ENCODE assay signal across 8 cellular contexts in genomic region chr19:52601974-52602366, GRCh38. TPM values are rescaled to one million over a fixed set of nuclear protein-coding genes. Genes with fewer than 3 reads are reported as not detected.
DNase-seq lines count a peak whose midpoint lies in the region; ATAC-seq, FAIRE-seq and TF ChIP-seq lines count a peak whose summit lies in the region.
"Not testable (repeated sequence)": the region's sequence is repeated elsewhere in the genome, so short reads cannot be mapped to it uniquely, and the experiment has no call there.

No MANE protein-coding gene starts in this region.

- CTCF ChIA-PET in CD4-positive, alpha-beta T cell (lab: Charles Lee): interaction anchor here (1.2 kb wide), 1 partner anchor 75 kb away, joined by 3 read pairs; the partner anchor contains the start of gene ZNF808
- CTCF ChIA-PET in IMR-90 (lab: Yijun Ruan, JAX); activated naive CD4-positive, alpha-beta T cell treated with anti-CD3 and anti-CD28 coated beads for 36 hours (lab: Charles Lee): not testable (repeated sequence)
- CTCF ChIA-PET in endothelial cell of umbilical vein (lab: Charles Lee): interaction anchor here (0.6 to 1.8 kb wide), 2 partner anchors 12 to 26 kb away, joined by 4 read pairs; no protein-coding TSS in a partner anchor

- peak overlapping the region; percentile 86 for H3K27ac Mint-ChIP-seq in CD4-positive, alpha-beta T cell
- peak overlapping the region; percentile 39 for H3K27ac Mint-ChIP-seq in activated naive CD4-positive, alpha-beta T cell treated with anti-CD3 and anti-CD28 coated beads for 36 hours
- peak overlapping the region; percentile 78 to 92 (median 87) for H3K27ac Mint-ChIP-seq in immature natural killer cell

- not testable (repeated sequence) for H3K56ac ChIP-seq in IMR-90 (ENCODE audit: extremely low read depth, insufficient read depth, low read length)

- H3K9me1 ChIP-seq in IMR-90 (ENCODE audit: insufficient read depth, low read length); endothelial cell of umbilical vein (replicated peaks; ENCODE audit: control insufficient read depth, extremely low read depth, insufficient read depth, low read length): not testable (repeated sequence)

- FAIRE-seq in endothelial cell of umbilical vein (lab: Jason Lieb, UNC): peak; percentile 18

- H4K91ac ChIP-seq in IMR-90 (ENCODE audit: insufficient read depth, low read depth, low read length): not testable (repeated sequence)

- not testable (repeated sequence) for TF ChIP-seq RAD21 in IMR-90 (IDR thresholded peaks at IDR 0.05; ENCODE audit: low read length); neural cell (conservative IDR thresholded peaks at IDR 0.05)

- in situ Hi-C loops in IMR-90 (cut with MboI; ENCODE audit: low sequenced_read_pairs): not testable (repeated sequence)

- dilution Hi-C loops in IMR-90 (cut with HindIII; ENCODE audit: low sequenced_read_pairs, unreplicated experiment); endothelial cell of umbilical vein (cut with MboI; ENCODE audit: extremely low pct_ligation_motif_present, low sequenced_read_pairs): not testable (repeated sequence)

- H4K8ac ChIP-seq in IMR-90 (ENCODE audit: low read depth in 2 of 2, low read length in 2 of 2): peak overlapping the region in 1 of 2 experiments; percentile 5; a peak in 1 of 4 replicates

- H3K9me3 Mint-ChIP-seq in CD4-positive, alpha-beta T cell; immature natural killer cell: not testable (repeated sequence)
- peaks cover 33% of the 10 kb centered on the region for H3K9me3 Mint-ChIP-seq in activated naive CD4-positive, alpha-beta T cell treated with anti-CD3 and anti-CD28 coated beads for 36 hours

- not testable (repeated sequence) for H2BK120ac ChIP-seq in IMR-90 (ENCODE audit: low read depth, low read length)

- H3K27me3 Mint-ChIP-seq in CD4-positive, alpha-beta T cell; activated naive CD4-positive, alpha-beta T cell treated with anti-CD3 and anti-CD28 coated beads for 36 hours (ENCODE audit: low read depth); immature natural killer cell (ENCODE audit: low read depth in 3 of 3): not testable (repeated sequence)

- H3K36me3 ChIP-seq in IMR-90 (ENCODE audit: control insufficient read depth, insufficient read depth, low read length); endothelial cell of umbilical vein (ENCODE audit: control insufficient read depth in 2 of 2, extremely low read depth in 1 of 2, insufficient read depth in 2 of 2, low read length in 2 of 2); neural cell (ENCODE audit: insufficient read depth, low read length): not testable (repeated sequence)

- not testable (repeated sequence) for H2BK5ac ChIP-seq in IMR-90 (ENCODE audit: low read depth, low read length, poor library complexity, severe bottlenecking)

- POLR2A ChIA-PET in CD4-positive, alpha-beta T cell (lab: Charles Lee): interaction anchor here (1.1 kb wide), 1 partner anchor 133 kb away, joined by 3 read pairs; the partner anchor contains the start of gene ZNF611
- POLR2A ChIA-PET in IMR-90 (lab: Charles Lee; ENCODE audit: unreplicated experiment); endothelial cell of umbilical vein (lab: Charles Lee): not testable (repeated sequence)

- not testable (repeated sequence) for H3K27ac ChIP-seq in CD4-positive, alpha-beta T cell (ENCODE audit: low read depth, low read length); IMR-90 (ENCODE audit: insufficient read depth, low read length); endothelial cell of umbilical vein (ENCODE audit: insufficient read depth, low read depth, low read length); neural cell (ENCODE audit: low read length)
- H3K27ac ChIP-seq in substantia nigra (ENCODE audit: low read depth, low read length, poor library complexity, severe bottlenecking): peak overlapping the region; percentile 2

- H3K4me3 Mint-ChIP-seq in CD4-positive, alpha-beta T cell: peak overlapping the region; percentile 89
- peak overlapping the region; percentile 79 for H3K4me3 Mint-ChIP-seq in activated naive CD4-positive, alpha-beta T cell treated with anti-CD3 and anti-CD28 coated beads for 36 hours
- peak overlapping the region; percentile 86 to 96 (median 95) for H3K4me3 Mint-ChIP-seq in immature natural killer cell

- no CpG with 5 or more reads among the region's 3 CpGs for WGBS in IMR-90 (ENCODE audit: extremely low coverage in 2 of 2, insufficient read length in 1 of 2), 2 experiments

- not testable (repeated sequence) for H3K9me2 ChIP-seq in neural cell (ENCODE audit: insufficient read depth, low read length)

- peaks cover 48% of the 10 kb centered on the region for H3K4me1 Mint-ChIP-seq in CD4-positive, alpha-beta T cell (ENCODE audit: low read depth)
- peaks cover 19% of the 10 kb centered on the region for H3K4me1 Mint-ChIP-seq in activated naive CD4-positive, alpha-beta T cell treated with anti-CD3 and anti-CD28 coated beads for 36 hours (ENCODE audit: low read depth)
- H3K4me1 Mint-ChIP-seq in immature natural killer cell: peaks cover 41 to 53% of the 10 kb centered on the region in 2 donors

- DNase-seq in CD4-positive, alpha-beta T cell; activated naive CD4-positive, alpha-beta T cell treated with anti-CD3 and anti-CD28 coated beads for 36 hours; immature natural killer cell: not testable (repeated sequence)
- peak; percentile 7 for DNase-seq in IMR-90
- peak; percentile 8 for DNase-seq in RPMI7951 (ENCODE audit: low read depth)
- peak; percentile 3 for DNase-seq in endothelial cell of umbilical vein (ENCODE audit: low read depth, low spot score)
- peak in 6 of 49 donors; percentile 0 to 14 (median 2) for DNase-seq in substantia nigra (lab: John Stamatoyannopoulos, UW)

- peaks cover 58% of the 10 kb centered on the region for H3K36me3 Mint-ChIP-seq in CD4-positive, alpha-beta T cell (ENCODE audit: low read depth)
- H3K36me3 Mint-ChIP-seq in activated naive CD4-positive, alpha-beta T cell treated with anti-CD3 and anti-CD28 coated beads for 36 hours (ENCODE audit: low read depth): peaks cover 43% of the 10 kb centered on the region
- H3K36me3 Mint-ChIP-seq in immature natural killer cell: peaks cover 17 to 21% (median 20%) of the 10 kb centered on the region in 3 donors

- H3K23ac ChIP-seq in IMR-90 (ENCODE audit: low read depth, low read length): peak overlapping the region; percentile 31

- TF ChIP-seq EP300 in neural cell (conservative IDR thresholded peaks at IDR 0.05; ENCODE audit: poor library complexity, severe bottlenecking): not testable (repeated sequence)

- not testable (repeated sequence) for H3K4me1 ChIP-seq in IMR-90 (ENCODE audit: control insufficient read depth, insufficient read depth, low read length); endothelial cell of umbilical vein (ENCODE audit: control insufficient read depth, extremely low read depth, insufficient read depth, low read length)

- H3K14ac ChIP-seq in IMR-90 (replicated peaks; ENCODE audit: low read depth, low read length): not testable (repeated sequence)

- intact Hi-C loops in CD4-positive, alpha-beta T cell (cut with DNase I, micrococcal nuclease): loop anchor here (1.0 to 2.0 kb wide), 7 partner anchors 31 to 133 kb away; partner anchors contain the start of genes ZNF701 (in 2 of the 2), ZNF611 (in 1 of the 2), ZNF808 (in 1 of the 2) and ZNF83 (in 1 of the 2)
- intact Hi-C loops in IMR-90 (cut with micrococcal nuclease): not testable (repeated sequence)
- intact Hi-C loops in activated naive CD4-positive, alpha-beta T cell treated with anti-CD3 and anti-CD28 coated beads for 36 hours (cut with micrococcal nuclease): loop anchor here (5.0 to 10.0 kb wide), 3 partner anchors 35 to 133 kb away; partner anchors contain the start of genes ZNF611, ZNF808 and ZNF83
- intact Hi-C loops in endothelial cell of umbilical vein (cut with micrococcal nuclease): loop anchor here (5.0 kb wide), 1 partner anchor 90 kb away; no protein-coding TSS in a partner anchor

- TF ChIP-seq CTCF in CD4-positive, alpha-beta T cell (IDR thresholded peaks at IDR 0.05); endothelial cell of umbilical vein (IDR thresholded peaks at IDR 0.05; ENCODE audit: extremely low read depth in 1 of 2, insufficient read depth in 1 of 2, low read depth in 1 of 2, low read length in 2 of 2): not testable (repeated sequence)
- TF ChIP-seq CTCF in IMR-90 (conservative IDR thresholded peaks at IDR 0.05; ENCODE audit: low read depth, low read length) (0 out of 2 replicates have a peak, but pooled peaks have one; percentile 23), neural cell (IDR thresholded peaks at IDR 0.05; ENCODE audit: poor library complexity, severe bottlenecking) (peak; percentile 20)

- peaks cover 20% of the 10 kb centered on the region for H3K9me3 ChIP-seq in CD4-positive, alpha-beta T cell (ENCODE audit: control insufficient read depth, low read length)
- H3K9me3 ChIP-seq in IMR-90 (ENCODE audit: control insufficient read depth, insufficient read depth, low read length); endothelial cell of umbilical vein (replicated peaks; ENCODE audit: control insufficient read depth, insufficient read depth, low read length); neural cell (ENCODE audit: low read length): not testable (repeated sequence)

- H3K9ac ChIP-seq in IMR-90 (ENCODE audit: low read depth, low read length): peak overlapping the region; percentile 90
- not testable (repeated sequence) for H3K9ac ChIP-seq in endothelial cell of umbilical vein (replicated peaks; ENCODE audit: extremely low read depth, insufficient read depth, low read length); neural cell (ENCODE audit: low read length)

- not testable (repeated sequence) for ATAC-seq in CD4-positive, alpha-beta T cell (ENCODE audit: poor library complexity); IMR-90 (ENCODE audit: low read depth)

- H2AK5ac ChIP-seq in IMR-90 (ENCODE audit: low read depth, low read length): not testable (repeated sequence)

- not testable (repeated sequence) for H3K79me2 ChIP-seq in endothelial cell of umbilical vein (ENCODE audit: control insufficient read depth, insufficient read depth, low read length); neural cell (replicated peaks; ENCODE audit: insufficient read depth, low read length)

- H3K4me3 ChIP-seq in IMR-90 (ENCODE audit: insufficient read depth, low read depth, low read length) (peak overlapping the region; percentile 94), neural cell (ENCODE audit: low read length) (peak overlapping the region; percentile 76)
- H3K4me3 ChIP-seq in endothelial cell of umbilical vein (replicated peaks in 1 of 3; ENCODE audit: insufficient read depth in 1 of 3, low read depth in 1 of 3, low read length in 3 of 3): not testable (repeated sequence)

- not testable (repeated sequence) for TF ChIP-seq POLR2A in IMR-90 (IDR thresholded peaks at IDR 0.05; ENCODE audit: low read depth, low read length); endothelial cell of umbilical vein (IDR thresholded peaks at IDR 0.05; ENCODE audit: low read depth, low read length)

- peak overlapping the region; percentile 50; the same call in 1 of the 2 replicates for H3K4ac ChIP-seq in IMR-90 (ENCODE audit: low read depth, low read length)

- not testable (repeated sequence) for H2BK15ac ChIP-seq in IMR-90 (ENCODE audit: low read depth, low read length)

- peak overlapping the region; percentile 93 for H2AFZ ChIP-seq in IMR-90 (replicated peaks; ENCODE audit: low read length, poor library complexity)
- peak overlapping the region; percentile 98 for H2AFZ ChIP-seq in endothelial cell of umbilical vein (ENCODE audit: low read depth, low read length)
- H2AFZ ChIP-seq in neural cell (ENCODE audit: low read depth, low read length): not testable (repeated sequence)

- not testable (repeated sequence) for BruUV-seq in IMR-90 (replicated peaks; lab: Mats Ljungman, UMichigan); endothelial cell of umbilical vein (replicated peaks; lab: Mats Ljungman, UMichigan)

- H3K4me2 ChIP-seq in IMR-90 (ENCODE audit: low read depth, low read length) (peak overlapping the region; percentile 92), endothelial cell of umbilical vein (ENCODE audit: insufficient read depth, low read length) (peak overlapping the region; percentile 98), neural cell (ENCODE audit: low read length) (peak overlapping the region; percentile 94)

- not testable (repeated sequence) for H3K27me3 ChIP-seq in CD4-positive, alpha-beta T cell (ENCODE audit: control insufficient read depth, insufficient read depth, low read length); IMR-90 (ENCODE audit: control insufficient read depth, insufficient read depth, low read length); endothelial cell of umbilical vein (ENCODE audit: control insufficient read depth in 2 of 2, insufficient read depth in 2 of 2, low read length in 2 of 2); neural cell (ENCODE audit: insufficient read depth, low read depth, low read length)

- H4K20me1 ChIP-seq in IMR-90 (ENCODE audit: insufficient read depth, low read length); endothelial cell of umbilical vein (replicated peaks; ENCODE audit: control insufficient read depth, extremely low read depth, insufficient read depth, low read length); neural cell (ENCODE audit: insufficient read depth): not testable (repeated sequence)

- not testable (repeated sequence) for H2AK9ac ChIP-seq in IMR-90 (replicated peaks; ENCODE audit: low read depth, low read length, poor library complexity)

- peaks cover 12 to 18% of the 10 kb centered on the region in 2 experiments for H3K79me1 ChIP-seq in IMR-90 (ENCODE audit: low read depth in 1 of 2, low read length in 2 of 2)

- not testable (repeated sequence) for H3F3A ChIP-seq in neural cell (ENCODE audit: insufficient read depth, low read length, poor library complexity, severe bottlenecking)

- H2BK20ac ChIP-seq in IMR-90 (ENCODE audit: low read depth, low read length): not testable (repeated sequence)

- H4K5ac ChIP-seq in IMR-90 (ENCODE audit: low read depth, low read length): not testable (repeated sequence)

- not testable (repeated sequence) for H3K18ac ChIP-seq in IMR-90 (ENCODE audit: low read depth, low read length)

RNA-seq across cellular contexts. Expression of gene ZNF701, which starts 31.9 kb away (rescaled TPM):
- total RNA-seq in CD4-positive, alpha-beta T cell: 1 to 10 TPM; 7.9 to 8.2 TPM
- total RNA-seq in IMR-90 (2012; rRNA removed) (12.2 and 12.5 TPM in 2 replicates), endothelial cell of umbilical vein (12.1 and 12.3 TPM in 2 replicates)
- polyA plus RNA-seq in IMR-90 (2012; rRNA removed) (3.1 and 3.8 TPM in 2 replicates), endothelial cell of umbilical vein (4.4 and 4.7 TPM in 2 replicates), immature natural killer cell (10 to 100 TPM in 2 of 3 donors, 1 to 10 TPM in 1; 2.7 to 25.1 (median 13.3) TPM), neural cell (8.0 and 8.1 TPM in 2 replicates)
- 1.1 and 1.5 TPM in 2 replicates for polyA plus RNA-seq in IMR-90 (2012; cell fraction: cytosol; rRNA removed)
- polyA plus RNA-seq in IMR-90 (2012; cell fraction: nucleus; rRNA removed; ENCODE audit: low replicate concordance): 3.0 and 9.6 TPM in 2 replicates
- 9.4 TPM in 2 replicates for total RNA-seq in RPMI7951 (2014; rRNA removed; shearing (Covaris generic))
- 10 to 100 TPM; 13.8 to 15.0 TPM for total RNA-seq in activated naive CD4-positive, alpha-beta T cell treated with anti-CD3 and anti-CD28 coated beads for 36 hours
- 3.4 and 4.7 TPM in 2 replicates for polyA plus RNA-seq in endothelial cell of umbilical vein (2011; cell fraction: cytosol; rRNA removed)
- 10.7 and 13.4 TPM in 2 replicates for polyA plus RNA-seq in endothelial cell of umbilical vein (2011; cell fraction: nucleus; rRNA removed)
- 5.7 and 6.4 TPM in 2 replicates for polyA plus RNA-seq in endothelial cell of umbilical vein (2012)
- polyA minus RNA-seq in endothelial cell of umbilical vein (14.7 and 17.4 TPM in 2 replicates), neural cell (26.1 and 29.8 TPM in 2 replicates)
- 3.9 TPM for polyA minus RNA-seq in endothelial cell of umbilical vein (2011; cell fraction: cytosol; rRNA and poly(A)+ RNA removed)
- 9.2 and 17.5 TPM in 2 replicates for polyA minus RNA-seq in endothelial cell of umbilical vein (2011; cell fraction: nucleus; rRNA and poly(A)+ RNA removed)

RNA-seq across cellular contexts. Expression of gene ZNF83, which starts 36.2 kb away (rescaled TPM):
- total RNA-seq in CD4-positive, alpha-beta T cell: 10 to 100 TPM; 58.7 to 60.2 TPM
- total RNA-seq in IMR-90 (2012; rRNA removed): 36.9 and 42.8 TPM in 2 replicates
- 22.3 and 32.9 TPM in 2 replicates for polyA plus RNA-seq in IMR-90 (2012; rRNA removed)
- polyA plus RNA-seq in IMR-90 (2012; cell fraction: cytosol; rRNA removed): 2.1 and 5.6 TPM in 2 replicates
- 40.6 and 340 TPM in 2 replicates for polyA plus RNA-seq in IMR-90 (2012; cell fraction: nucleus; rRNA removed; ENCODE audit: low replicate concordance)
- total RNA-seq in RPMI7951 (2014; rRNA removed; shearing (Covaris generic)): 32.5 and 43.1 TPM in 2 replicates
- 10 to 100 TPM; 23.3 to 23.9 TPM for total RNA-seq in activated naive CD4-positive, alpha-beta T cell treated with anti-CD3 and anti-CD28 coated beads for 36 hours
- 39.3 and 41.4 TPM in 2 replicates for total RNA-seq in endothelial cell of umbilical vein
- polyA plus RNA-seq in endothelial cell of umbilical vein: 29.6 and 32.3 TPM in 2 replicates
- 9.2 and 15.6 TPM in 2 replicates for polyA plus RNA-seq in endothelial cell of umbilical vein (2011; cell fraction: cytosol; rRNA removed)
- polyA plus RNA-seq in endothelial cell of umbilical vein (2011; cell fraction: nucleus; rRNA removed): 182 and 211 TPM in 2 replicates
- 25.5 and 30.1 TPM in 2 replicates for polyA plus RNA-seq in endothelial cell of umbilical vein (2012)
- polyA minus RNA-seq in endothelial cell of umbilical vein: 47.6 and 49.9 TPM in 2 replicates
- polyA minus RNA-seq in endothelial cell of umbilical vein (2011; cell fraction: cytosol; rRNA and poly(A)+ RNA removed): 12.1 TPM
- 43.5 and 71.7 TPM in 2 replicates for polyA minus RNA-seq in endothelial cell of umbilical vein (2011; cell fraction: nucleus; rRNA and poly(A)+ RNA removed)
- polyA plus RNA-seq in immature natural killer cell: 10 to 100 TPM in 1 of 3 donors, 1 to 10 TPM in 2; 5.2 to 19.1 (median 8.3) TPM
- 69.3 and 100.0 TPM in 2 replicates for polyA plus RNA-seq in neural cell
- polyA minus RNA-seq in neural cell: 37.3 and 40.6 TPM in 2 replicates
